ENCODE assay signal across 13 cellular contexts in the genomic region with DNA sequence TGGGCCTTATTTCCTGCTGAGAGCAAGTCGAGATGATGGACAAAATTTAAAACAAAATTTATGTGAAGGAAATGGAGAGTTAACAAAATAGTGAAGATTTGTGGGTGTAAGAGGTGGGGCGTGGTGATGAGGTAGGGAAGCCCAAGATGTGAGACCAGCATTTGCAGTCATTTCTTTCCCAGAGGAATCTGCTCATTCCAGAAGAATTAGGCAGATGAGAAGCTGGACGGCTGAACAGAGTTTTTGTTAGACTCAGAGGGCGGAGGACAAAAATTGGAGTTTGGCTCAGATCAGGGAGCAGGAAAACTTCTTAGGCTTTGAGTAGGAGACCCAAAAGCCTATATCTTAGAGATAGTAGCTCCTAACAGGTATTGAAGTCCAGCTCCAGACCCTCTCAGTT.
DNase-seq lines count a peak whose midpoint lies in the region; ATAC-seq lines count a peak whose summit lies in the region.
"Had no signal": no experiment of that assay in that cellular context is flagged by ENCODE, and none has a peak within 500 bp of the region (broad histone marks: within the 10 kb centered on the region; RNA-seq: fewer than 3 reads in every experiment).

No MANE protein-coding gene starts in this region.

- no peak overlapping the region for H3K4me3 ChIP-seq in adipocyte (ENCODE audit: low read length)

- H3K27me3 ChIP-seq in adipocyte (replicated peaks; ENCODE audit: control insufficient read depth, insufficient read depth, low read length) = no peaks in the 10 kb centered on the region

- intact Hi-C loops in left cardiac atrium (cut with DNase I) = no loop called here

- peak overlapping the region; percentile 68 for H3K9ac ChIP-seq in adipocyte (ENCODE audit: low read length)

- H3K9me3 ChIP-seq in adipocyte (ENCODE audit: control insufficient read depth, low read length) = peaks cover 3% of the 10 kb centered on the region

- no peaks in the 10 kb centered on the region for H3K36me3 ChIP-seq in adipocyte (ENCODE audit: control insufficient read depth, insufficient read depth, low read length, severe bottlenecking)

- ATAC-seq in left cardiac atrium = no peak
- ATAC-seq: HCT116 had no signal

- peaks cover 8% of the 10 kb centered on the region for H3K4me1 ChIP-seq in adipocyte (ENCODE audit: control insufficient read depth, insufficient read depth, low read length)
- H3K4me1 ChIP-seq: Caco-2 had no signal

- DNase-seq in AG20443 (ENCODE audit: low spot score) = peak; percentile 66
- no peak for DNase-seq in adipocyte (ENCODE audit: low read depth)
- peak; percentile 39 for DNase-seq in fibroblast of peridontal ligament (ENCODE audit: extremely low read depth)
- DNase-seq in activated naive CD4-positive, alpha-beta T cell treated with Interleukin-2 at 50 U/mL for 16 hours = no peak
- DNase-seq in NK-92 (lab: John Stamatoyannopoulos, UW; ENCODE audit: unreplicated experiment) = no peak
- no peak for DNase-seq in left cardiac atrium
- DNase-seq: AML-193; Caco-2; CD4-positive, alpha-beta T cell; GOT3; H7; HFFc6 had no signal

Comparison
In these comparisons a context has a peak if more than half of its experiments do, and no peak if none do; other contexts are left out.
1. DNase-seq: peak in AG20443 (single experiment) and fibroblast of peridontal ligament (single experiment); none in adipocyte (single experiment), activated naive CD4-positive, alpha-beta T cell treated with Interleukin-2 at 50 U/mL for 16 hours (single experiment), NK-92 (single experiment) and left cardiac atrium (single experiment).